ENCODE assay signal across 8 cellular contexts in the genomic region with DNA sequence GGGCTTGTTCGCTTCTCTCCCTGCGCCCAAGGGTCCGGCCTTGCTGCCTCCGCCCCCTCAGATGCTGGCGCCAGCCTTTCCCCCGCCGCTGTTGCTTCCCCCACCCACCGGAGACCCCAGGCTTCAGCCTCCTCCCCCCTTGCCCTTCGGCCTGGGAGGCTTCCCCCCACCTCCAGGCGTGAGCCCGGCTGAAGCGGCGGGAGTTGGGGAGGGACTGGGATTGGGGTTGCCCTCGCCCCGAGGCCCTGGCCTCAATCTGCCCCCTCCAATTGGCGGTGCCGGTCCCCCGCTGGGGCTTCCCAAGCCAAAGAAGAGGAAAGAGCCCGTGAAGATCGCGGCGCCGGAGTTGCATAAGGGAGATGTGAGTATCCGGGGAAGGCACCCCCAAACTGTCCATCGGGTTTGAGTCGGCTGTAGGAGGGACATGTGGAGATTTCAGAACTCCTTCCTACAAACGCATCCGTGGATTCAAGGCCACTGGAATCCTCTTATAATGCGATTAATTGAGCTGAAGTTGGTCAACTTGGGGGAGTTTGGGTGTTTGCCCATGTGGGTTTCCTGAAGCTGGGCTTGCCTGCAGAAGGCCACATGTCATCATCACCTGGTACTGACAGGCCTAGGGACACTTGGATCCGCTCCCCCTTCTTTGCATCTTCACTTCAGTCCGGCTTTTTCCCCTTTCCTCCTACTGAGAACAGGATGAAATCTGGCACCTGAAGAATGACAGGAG. TPM values are rescaled to one million over a fixed set of nuclear protein-coding genes. Genes with fewer than 3 reads are reported as not detected.
A peak's percentile ranks its signal among the peaks of the same experiment; 100 is the strongest.
DNase-seq lines count a peak whose midpoint lies in the region; ATAC-seq and TF ChIP-seq lines count a peak whose summit lies in the region.

No MANE protein-coding gene starts in this region.

- intact Hi-C loops in testis (cut with DNase I; ENCODE audit: low total_unique reads): no loop called here

- peak overlapping the region; percentile 91 for H3K4me3 ChIP-seq in lung
- peak overlapping the region; percentile 87 to 92 for H3K4me3 ChIP-seq in testis

- TF ChIP-seq CTCF in lung (IDR thresholded peaks at IDR 0.05; ENCODE audit: control extremely low read depth, extremely low read depth) (no peak), testis (IDR thresholded peaks at IDR 0.05) (no peak)

- peak overlapping the region; percentile 94 for H3K27ac ChIP-seq in cingulate gyrus (ENCODE audit: low read depth, low read length)
- peak overlapping the region; percentile 89 to 94 for H3K27ac ChIP-seq in lung (ENCODE audit: low read depth in 1 of 2, low read length in 1 of 2)
- peak overlapping the region; percentile 89 to 95 for H3K27ac ChIP-seq in testis

- WGBS in lung, 2 donors: 0 to 1% methylated on average over 21 to 31 of the region's 31 CpGs
- 1 to 3% methylated on average over 3 to 21 of the region's 31 CpGs for WGBS in testis, 2 donors

- TF ChIP-seq POLR2A in testis (IDR thresholded peaks at IDR 0.05): no peak

- ATAC-seq in GM21447 (IDR thresholded peaks at IDR 0.05; ENCODE audit: unreplicated experiment) (peak; percentile 4), lung (ENCODE audit: insufficient read depth, low FRiP score) (no peak), HG03378 (IDR thresholded peaks at IDR 0.05; ENCODE audit: unreplicated experiment) (no peak)

- no peaks in the 10 kb centered on the region for H3K27me3 ChIP-seq in lung (ENCODE audit: control insufficient read depth, insufficient read depth)
- no peaks in the 10 kb centered on the region for H3K27me3 ChIP-seq in testis

- H3K9me3 ChIP-seq in lung (ENCODE audit: control insufficient read depth in 2 of 2, insufficient read depth in 1 of 2, low read length in 1 of 2): no peaks in the 10 kb centered on the region
- H3K9me3 ChIP-seq in testis: no peaks in the 10 kb centered on the region

- H3K4me1 ChIP-seq in lung (ENCODE audit: control insufficient read depth in 2 of 2, insufficient read depth in 2 of 2, low read length in 2 of 2) (peaks cover 9 to 31% of the 10 kb centered on the region in 2 donors), testis (peaks cover 49% of the 10 kb centered on the region)

- H3K36me3 ChIP-seq in lung (ENCODE audit: control insufficient read depth in 2 of 2, insufficient read depth in 2 of 2, low read length in 2 of 2) (peaks cover 0 to 6% of the 10 kb centered on the region in 2 donors), testis (ENCODE audit: low read depth, missing control alignments) (no peaks in the 10 kb centered on the region)

- DNase-seq in CD1c-positive myeloid dendritic cell (ENCODE audit: extremely low spot score) (peak; percentile 39), OCI-M1 (lab: John Stamatoyannopoulos, UW) (peak; percentile 52), lung (ENCODE audit: low spot score) (peak; percentile 47), testis (peak; percentile 65)
- no peak for DNase-seq in activated T-cell treated with anti-CD3 and anti-CD28 coated beads, Interleukin-2, amount 50 U/mL, for 48 hours

RNA-seq across cellular contexts. Expression of a gene that starts 0.7 kb away (rescaled TPM):
- 10 to 100 TPM; 38.5 to 52.7 TPM for total RNA-seq in lung
- 10 to 100 TPM; 36.2 to 40.0 TPM for polyA plus RNA-seq in lung
- 10 to 100 TPM; 53.3 to 62.0 TPM for total RNA-seq in testis
- 68.3 TPM for polyA plus RNA-seq in testis (ENCODE audit: insufficient read depth, low read depth, low replicate concordance)

RNA-seq across cellular contexts. Expression of a gene that starts 16.6 kb away (rescaled TPM):
- total RNA-seq in lung (100 to 1,000 TPM; 184 to 187 TPM), testis (10 to 100 TPM; 78.2 to 97.7 TPM)
- polyA plus RNA-seq in lung (100 to 1,000 TPM; 104 to 226 TPM), testis (ENCODE audit: insufficient read depth, low read depth, low replicate concordance) (133 TPM)

RNA-seq across cellular contexts. Expression of a gene that starts 27.2 kb away (rescaled TPM):
- total RNA-seq in lung (10 to 100 TPM; 26.7 to 65.4 TPM), testis (10 to 100 TPM; 36.6 to 51.7 TPM)
- polyA plus RNA-seq in lung (100 to 1,000 TPM in 1 of 2 donors, 10 to 100 TPM in 1; 93.6 to 120 TPM), testis (ENCODE audit: insufficient read depth, low read depth, low replicate concordance) (101 TPM)

RNA-seq across cellular contexts. Expression of a gene that starts 39.5 kb away (rescaled TPM):
- 10 to 100 TPM; 11.3 to 26.3 TPM for total RNA-seq in lung
- 10 to 100 TPM in 1 of 2 donors, 1 to 10 TPM in 1; 9.3 to 24.2 TPM for polyA plus RNA-seq in lung
- total RNA-seq in testis: 100 to 1,000 TPM in 1 of 2 donors, 10 to 100 TPM in 1; 60.9 to 150 TPM
- polyA plus RNA-seq in testis (ENCODE audit: insufficient read depth, low read depth, low replicate concordance): 223 TPM

RNA-seq across cellular contexts. Expression of a gene that starts 39.8 kb away (rescaled TPM):
- total RNA-seq in lung (10 to 100 TPM; 24.4 to 34.9 TPM), testis (10 to 100 TPM; 34.1 to 69.0 TPM)
- polyA plus RNA-seq in lung (10 to 100 TPM; 28.3 to 42.6 TPM), testis (ENCODE audit: insufficient read depth, low read depth, low replicate concordance) (50.5 TPM)

Comparison
In these comparisons a context has a peak if more than half of its experiments do, and no peak if none do; other contexts are left out.
1. DNase-seq: peak in CD1c-positive myeloid dendritic cell (single experiment), OCI-M1 (single experiment), lung (single experiment) and testis (single experiment); none in activated T-cell treated with anti-CD3 and anti-CD28 coated beads, Interleukin-2, amount 50 U/mL, for 48 hours (0 of 2).
2. Peak in every context shown above with its lines, with median percentiles within 50 percentile points of each other: H3K27ac ChIP-seq.